ENCODE assay signal across 1 cellular context in genomic region chr20:49610701-49611538, GRCh38.
TF ChIP-seq lines count a peak whose summit lies in the region.

No MANE protein-coding gene starts in this region.

TF ChIP-seq in HepG2, 621 proteins besides CTCF, POLR2A, EP300 and RAD21 (continued from another document and continues in another):
- no peak for TF ChIP-seq PRDM4 (CRISPR knock-in tag; IDR thresholded peaks at IDR 0.05; ENCODE audit: borderline replicate concordance)
- TF ChIP-seq ZNF260 (CRISPR knock-in tag; IDR thresholded peaks at IDR 0.05; ENCODE audit: borderline replicate concordance, low read depth), result no peak
- TF ChIP-seq TMF1 (CRISPR knock-in tag; IDR thresholded peaks at IDR 0.05; ENCODE audit: low read depth), result peak; percentile 30; the same call in 1 of the 2 replicates
- no peak for TF ChIP-seq GRHL1 (CRISPR knock-in tag; conservative IDR thresholded peaks at IDR 0.05)
- TF ChIP-seq GTF3A (CRISPR knock-in tag; conservative IDR thresholded peaks at IDR 0.05), result peak; percentile 91; the same call in 1 of the 2 replicates
- TF ChIP-seq SMAD1 (CRISPR knock-in tag; IDR thresholded peaks at IDR 0.05; ENCODE audit: borderline replicate concordance, low read depth), result peak; percentile 95; the same call in 1 of the 2 replicates
- TF ChIP-seq ZNF790 (CRISPR knock-in tag; IDR thresholded peaks at IDR 0.05; ENCODE audit: borderline replicate concordance), result no peak
- no peak for TF ChIP-seq RFX3 (CRISPR knock-in tag; IDR thresholded peaks at IDR 0.05)
- TF ChIP-seq ZNF512B (CRISPR knock-in tag; IDR thresholded peaks at IDR 0.05; ENCODE audit: borderline replicate concordance), result no peak; the same call in 1 of the 2 replicates
- TF ChIP-seq ZNF18 (CRISPR knock-in tag; IDR thresholded peaks at IDR 0.05; ENCODE audit: insufficient replicate concordance), result no peak
- no peak for TF ChIP-seq CEBPZ (IDR thresholded peaks at IDR 0.05; ENCODE audit: low read length)
- no peak; the same call in 1 of the 2 replicates for TF ChIP-seq ZNF839 (CRISPR knock-in tag; IDR thresholded peaks at IDR 0.05; ENCODE audit: borderline replicate concordance)
- TF ChIP-seq ZNF607 (CRISPR knock-in tag; IDR thresholded peaks at IDR 0.05; ENCODE audit: borderline replicate concordance), result peak; percentile 94
- no peak for TF ChIP-seq HIC2 (CRISPR knock-in tag; IDR thresholded peaks at IDR 0.05; ENCODE audit: low read depth)
- TF ChIP-seq THAP9 (CRISPR knock-in tag; IDR thresholded peaks at IDR 0.05; ENCODE audit: borderline replicate concordance), result peak; percentile 91
- peak; percentile 95 for TF ChIP-seq AHR (CRISPR knock-in tag; IDR thresholded peaks at IDR 0.05)
- no peak for TF ChIP-seq CREM (IDR thresholded peaks at IDR 0.05)
- no peak for TF ChIP-seq CREM (CRISPR knock-in tag; IDR thresholded peaks at IDR 0.05)
- TF ChIP-seq SIN3B (IDR thresholded peaks at IDR 0.05; ENCODE audit: low read length), result peak; percentile 40; the same call in 1 of the 2 replicates
- TF ChIP-seq HNRNPK (IDR thresholded peaks at IDR 0.05; ENCODE audit: low read depth, low read length, poor library complexity, severe bottlenecking), result no peak
- 0 out of 2 replicates have a peak, but pooled peaks have one; percentile 27 for TF ChIP-seq ZZZ3 (CRISPR knock-in tag; IDR thresholded peaks at IDR 0.05; ENCODE audit: borderline replicate concordance)
- no peak for TF ChIP-seq SRY (CRISPR knock-in tag; IDR thresholded peaks at IDR 0.05)
- TF ChIP-seq PAX8 (CRISPR knock-in tag; IDR thresholded peaks at IDR 0.05; ENCODE audit: borderline replicate concordance), result 0 out of 2 replicates have a peak, but pooled peaks have one; percentile 73
- peak; percentile 82 for TF ChIP-seq ZNF263 (CRISPR knock-in tag; IDR thresholded peaks at IDR 0.05)
- peak; percentile 84 for TF ChIP-seq HDAC2 (CRISPR knock-in tag; IDR thresholded peaks at IDR 0.05)
- peak; percentile 84 for TF ChIP-seq GABPB1 (CRISPR knock-in tag; IDR thresholded peaks at IDR 0.05)
- 0 out of 2 replicates have a peak, but pooled peaks have one; percentile 62 for TF ChIP-seq ZNF577 (CRISPR knock-in tag; IDR thresholded peaks at IDR 0.05; ENCODE audit: borderline replicate concordance, low read depth)
- no peak; the same call in 1 of the 2 replicates for TF ChIP-seq ZBTB10 (CRISPR knock-in tag; IDR thresholded peaks at IDR 0.05; ENCODE audit: borderline replicate concordance)
- TF ChIP-seq ZNF605 (CRISPR knock-in tag; IDR thresholded peaks at IDR 0.05), result peak; percentile 95
- peak; percentile 50; the same call in 1 of the 2 replicates for TF ChIP-seq ZBTB43 (CRISPR knock-in tag; conservative IDR thresholded peaks at IDR 0.05)
- peak; percentile 92; the same call in 1 of the 2 replicates for TF ChIP-seq ZNF225 (CRISPR knock-in tag; IDR thresholded peaks at IDR 0.05)
- TF ChIP-seq BRF2 (CRISPR knock-in tag; IDR thresholded peaks at IDR 0.05), result peak; percentile 86
